Comparison of ENCODE assay signal across 1 cellular context in genomic region chr10:6108072-6108471, GRCh38.
TF ChIP-seq lines count a peak whose summit lies in the region.

No MANE protein-coding gene starts in this region.

TF ChIP-seq in IMR-90, 13 proteins besides CTCF, POLR2A, EP300 and RAD21:
- TF ChIP-seq NFE2L2 (IDR thresholded peaks at IDR 0.05; ENCODE audit: low read depth, low read length) (no peak), CHD1 (IDR thresholded peaks at IDR 0.05; ENCODE audit: low read depth, low read length) (no peak), MAFK (IDR thresholded peaks at IDR 0.05; ENCODE audit: low read depth, low read length) (no peak), MAZ (IDR thresholded peaks at IDR 0.05; ENCODE audit: borderline replicate concordance, low read depth, low read length) (no peak), BHLHE40 (IDR thresholded peaks at IDR 0.05; ENCODE audit: low read depth, low read length) (no peak), USF2 (IDR thresholded peaks at IDR 0.05; ENCODE audit: low read depth, low read length) (no peak), CEBPB (IDR thresholded peaks at IDR 0.05; ENCODE audit: low read depth, low read length) (no peak), FOS (IDR thresholded peaks at IDR 0.05; ENCODE audit: low read depth, low read length) (no peak), SMC3 (IDR thresholded peaks at IDR 0.05; ENCODE audit: low read depth, low read length) (no peak), MXI1 (IDR thresholded peaks at IDR 0.05; ENCODE audit: borderline replicate concordance, low read depth, low read length) (no peak), RCOR1 (IDR thresholded peaks at IDR 0.05; ENCODE audit: insufficient replicate concordance, low read length) (no peak), ELK1 (IDR thresholded peaks at IDR 0.05; ENCODE audit: borderline replicate concordance, low read depth, low read length) (no peak), RFX5 (IDR thresholded peaks at IDR 0.05; ENCODE audit: low read depth, low read length) (no peak)
